Comparison of ENCODE assay signal across 8 cellular contexts in the genomic region with DNA sequence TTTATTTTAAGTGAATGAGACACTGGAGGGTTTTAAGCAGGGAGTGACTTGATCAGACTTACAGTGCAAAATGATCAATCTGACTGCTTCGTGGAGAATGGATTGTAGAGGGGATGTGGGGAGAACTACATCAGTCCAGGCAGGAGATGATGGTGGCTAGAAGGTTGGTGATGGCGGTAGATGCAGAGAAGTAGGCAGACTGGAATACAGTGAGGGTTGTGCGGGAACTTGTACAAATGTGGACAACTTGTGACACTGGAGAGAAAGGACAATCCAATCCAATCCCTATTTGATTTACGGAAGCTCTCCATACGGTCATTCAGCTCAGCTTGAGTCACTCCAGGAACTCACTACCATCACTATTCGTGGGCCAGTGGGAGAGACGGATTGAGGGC. TPM values are rescaled to one million over a fixed set of nuclear protein-coding genes. Genes with fewer than 3 reads are reported as not detected.
A peak's percentile ranks its signal among the peaks of the same experiment; 100 is the strongest.
DNase-seq lines count a peak whose midpoint lies in the region; ATAC-seq and TF ChIP-seq lines count a peak whose summit lies in the region.

No MANE protein-coding gene starts in this region.

- intact Hi-C loops in heart right ventricle (cut with DNase I) (loop anchor here in 1 of 10 donors (10.0 kb wide), 1 partner anchor 165 kb away; no protein-coding TSS in a partner anchor), left cardiac atrium (cut with DNase I) (no loop called here), breast epithelium (cut with DNase I; ENCODE audit: low total_unique reads) (loop anchor here (5.0 kb wide), 1 partner anchor 508 kb away; no protein-coding TSS in a partner anchor), vagina (cut with DNase I) (loop anchor here (10.0 kb wide), 1 partner anchor 365 kb away; no protein-coding TSS in a partner anchor), sciatic nerve (cut with DNase I) (loop anchor here (10.0 kb wide), 1 partner anchor 165 kb away; no protein-coding TSS in a partner anchor)

- H3K36me3 ChIP-seq in heart right ventricle, result peaks cover 0 to 39% (median 6%) of the 10 kb centered on the region in 9 donors
- no peaks in the 10 kb centered on the region for H3K36me3 ChIP-seq in breast epithelium
- peaks cover 27% of the 10 kb centered on the region for H3K36me3 ChIP-seq in mesodermal cell (ENCODE audit: control insufficient read depth, insufficient read depth, low read length)
- peaks cover 0 to 5% of the 10 kb centered on the region in 2 donors for H3K36me3 ChIP-seq in vagina

- no peak for TF ChIP-seq POLR2A in breast epithelium (IDR thresholded peaks at IDR 0.05)
- TF ChIP-seq POLR2A in vagina (IDR thresholded peaks at IDR 0.05), result no peak

- H3K27ac ChIP-seq in heart right ventricle, result peak overlapping the region; percentile 83 to 97 (median 95)
- H3K27ac ChIP-seq in breast epithelium, result peak overlapping the region; percentile 94 to 97
- peak overlapping the region; percentile 91 for H3K27ac ChIP-seq in mesodermal cell (ENCODE audit: low read depth, low read length, severe bottlenecking)
- H3K27ac ChIP-seq in vagina, result peak overlapping the region; percentile 87

- H3K4me3 ChIP-seq in heart right ventricle (peak overlapping the region; percentile 72 to 100 (median 98)), breast epithelium (peak overlapping the region; percentile 86 to 90 (median 88)), mesodermal cell (ENCODE audit: extremely low read depth, insufficient read depth, low read length, poor library complexity, severe bottlenecking) (peak overlapping the region; percentile 83), vagina (peak overlapping the region; percentile 80 to 94)

- no peak for DNase-seq in heart right ventricle
- no peak for DNase-seq in left cardiac atrium
- DNase-seq in breast epithelium (ENCODE audit: low spot score in 2 of 2), result no peak
- DNase-seq in vagina (ENCODE audit: extremely low spot score in 2 of 2), result no peak
- DNase-seq in putamen (ENCODE audit: low spot score), result no peak
- DNase-seq in NCI-H510A (lab: John Stamatoyannopoulos, UW), result no peak
- DNase-seq in sciatic nerve (ENCODE audit: low spot score), result no peak

- 9 to 15% methylated on average over 7 of the region's 7 CpGs for WGBS in heart right ventricle, 2 donors
- WGBS in mesodermal cell (ENCODE audit: insufficient coverage in 2 of 2), 2 experiments, result 16 to 34% methylated on average over 4 to 5 of the region's 7 CpGs

- TF ChIP-seq CTCF in heart right ventricle (IDR thresholded peaks at IDR 0.05), result no peak
- no peak for TF ChIP-seq CTCF in breast epithelium (IDR thresholded peaks at IDR 0.05)
- no peak for TF ChIP-seq CTCF in vagina (IDR thresholded peaks at IDR 0.05)

- H3K4me1 ChIP-seq in heart right ventricle (peaks cover 7 to 45% (median 35%) of the 10 kb centered on the region in 9 donors), breast epithelium (peaks cover 2 to 9% of the 10 kb centered on the region in 2 donors), mesodermal cell (ENCODE audit: control insufficient read depth, insufficient read depth, low read length, poor library complexity, severe bottlenecking) (peaks cover 14% of the 10 kb centered on the region), vagina (peaks cover 55% of the 10 kb centered on the region)

- H3K27me3 ChIP-seq in heart right ventricle (no peaks in the 10 kb centered on the region), breast epithelium (no peaks in the 10 kb centered on the region), vagina (no peaks in the 10 kb centered on the region)

- no peaks in the 10 kb centered on the region for H3K9me3 ChIP-seq in heart right ventricle
- no peaks in the 10 kb centered on the region for H3K9me3 ChIP-seq in breast epithelium
- H3K9me3 ChIP-seq in mesodermal cell (ENCODE audit: control insufficient read depth, low read length), result no peaks in the 10 kb centered on the region
- no peaks in the 10 kb centered on the region for H3K9me3 ChIP-seq in vagina

- ATAC-seq in heart right ventricle (no peak), left cardiac atrium (no peak), sciatic nerve (no peak)

RNA-seq across cellular contexts. Expression of a gene that starts 0.6 kb away (rescaled TPM):
- total RNA-seq in heart right ventricle (1 to 10 TPM; 2.2 to 4.2 (median 2.8) TPM), left cardiac atrium (1 to 10 TPM; 3.3 to 4.1 TPM), breast epithelium (10 to 100 TPM in 1 of 3 donors, 1 to 10 TPM in 2; 5.6 to 11.0 (median 5.6) TPM), vagina (4.7 TPM), sciatic nerve (8.2 TPM)
- 1 to 10 TPM; 2.1 to 4.0 TPM for polyA plus RNA-seq in heart right ventricle
- polyA plus RNA-seq in mesodermal cell (2013, experiment 1 of 2), result 4.5 TPM
- polyA plus RNA-seq in mesodermal cell (2013, experiment 2 of 2), result 3.9 TPM

RNA-seq across cellular contexts. Expression of a gene that starts 0.7 kb away (rescaled TPM):
- total RNA-seq in heart right ventricle (10 to 100 TPM; 12.7 to 17.8 (median 14.9) TPM), left cardiac atrium (10 to 100 TPM; 14.1 to 22.1 TPM), breast epithelium (10 to 100 TPM; 35.2 to 80.9 (median 57.7) TPM), vagina (38.3 TPM), sciatic nerve (34.6 TPM)
- 10 to 100 TPM; 12.8 to 17.9 TPM for polyA plus RNA-seq in heart right ventricle
- polyA plus RNA-seq in mesodermal cell (2013, experiment 1 of 2), result 25.9 TPM
- 19.9 TPM for polyA plus RNA-seq in mesodermal cell (2013, experiment 2 of 2)

RNA-seq across cellular contexts. Expression of a gene that starts 39.3 kb away (rescaled TPM):
- total RNA-seq in heart right ventricle, result 1 to 10 TPM; 3.8 to 7.3 (median 5.4) TPM
- polyA plus RNA-seq in heart right ventricle, result 1 to 10 TPM; 1.3 to 9.6 TPM
- 10 to 100 TPM in 1 of 2 donors, 1 to 10 TPM in 1; 6.3 to 12.6 TPM for total RNA-seq in left cardiac atrium
- 100 to 1,000 TPM in 1 of 3 donors, 10 to 100 TPM in 2; 10.6 to 103 (median 30.2) TPM for total RNA-seq in breast epithelium
- 12.6 TPM for polyA plus RNA-seq in mesodermal cell (2013, experiment 1 of 2)
- polyA plus RNA-seq in mesodermal cell (2013, experiment 2 of 2), result 13.5 TPM
- total RNA-seq in vagina, result 13.3 TPM
- total RNA-seq in sciatic nerve, result 15.8 TPM

RNA-seq across cellular contexts. Expression of a gene that starts 55.3 kb away (rescaled TPM):
- total RNA-seq in heart right ventricle (under 1 TPM in 6 of 10 donors, not detected in 4; 0.07 to 0.28 (median 0.17) TPM), left cardiac atrium (under 1 TPM in 1 of 2 donors, not detected in 1; 0.16 TPM), breast epithelium (under 1 TPM in 2 of 3 donors, not detected in 1; under 0.01 to 0.15 TPM), vagina (0.25 TPM), sciatic nerve (not detected)
- under 1 TPM in 1 of 2 donors, not detected in 1; 0.06 TPM for polyA plus RNA-seq in heart right ventricle
- polyA plus RNA-seq in mesodermal cell (2013, experiment 1 of 2), result 0.04 TPM
- polyA plus RNA-seq in mesodermal cell (2013, experiment 2 of 2), result not detected

Comparison
In these comparisons a context has a peak if more than half of its experiments do, and no peak if none do; other contexts are left out.
1. intact Hi-C loops: an anchor here in breast epithelium (5.0 kb wide), vagina (10.0 kb wide) and sciatic nerve (10.0 kb wide); none called in left cardiac atrium.